Comparison of ENCODE assay signal across 1 cellular context in genomic region chr12:96444403-96444802, GRCh38.
TF ChIP-seq lines count a peak whose summit lies in the region.

No MANE protein-coding gene starts in this region.

TF ChIP-seq in HepG2, 621 proteins besides CTCF, POLR2A, EP300 and RAD21:
- no peak for TF ChIP-seq ZNF329 (CRISPR knock-in tag; IDR thresholded peaks at IDR 0.05; ENCODE audit: low read depth)
- TF ChIP-seq, protein P1, sequence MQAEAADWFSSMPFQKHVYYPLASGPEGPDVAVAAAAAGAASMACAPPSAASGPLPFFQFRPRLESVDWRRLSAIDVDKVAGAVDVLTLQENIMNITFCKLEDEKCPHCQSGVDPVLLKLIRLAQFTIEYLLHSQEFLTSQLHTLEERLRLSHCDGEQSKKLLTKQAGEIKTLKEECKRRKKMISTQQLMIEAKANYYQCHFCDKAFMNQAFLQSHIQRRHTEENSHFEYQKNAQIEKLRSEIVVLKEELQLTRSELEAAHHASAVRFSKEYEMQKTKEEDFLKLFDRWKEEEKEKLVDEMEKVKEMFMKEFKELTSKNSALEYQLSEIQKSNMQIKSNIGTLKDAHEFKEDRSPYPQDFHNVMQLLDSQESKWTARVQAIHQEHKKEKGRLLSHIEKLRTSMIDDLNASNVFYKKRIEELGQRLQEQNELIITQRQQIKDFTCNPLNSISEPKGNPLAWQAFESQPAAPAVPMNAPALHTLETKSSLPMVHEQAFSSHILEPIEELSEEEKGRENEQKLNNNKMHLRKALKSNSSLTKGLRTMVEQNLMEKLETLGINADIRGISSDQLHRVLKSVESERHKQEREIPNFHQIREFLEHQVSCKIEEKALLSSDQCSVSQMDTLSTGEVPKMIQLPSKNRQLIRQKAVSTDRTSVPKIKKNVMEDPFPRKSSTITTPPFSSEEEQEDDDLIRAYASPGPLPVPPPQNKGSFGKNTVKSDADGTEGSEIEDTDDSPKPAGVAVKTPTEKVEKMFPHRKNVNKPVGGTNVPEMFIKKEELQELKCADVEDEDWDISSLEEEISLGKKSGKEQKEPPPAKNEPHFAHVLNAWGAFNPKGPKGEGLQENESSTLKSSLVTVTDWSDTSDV (CRISPR knock-in tag; IDR thresholded peaks at IDR 0.05): no peak
- peak; percentile 47; the same call in 1 of the 2 replicates for TF ChIP-seq CEBPB (IDR thresholded peaks at IDR 0.05; ENCODE audit: borderline replicate concordance, low read depth, low read length)
TF ChIP-seq in HepG2: peak in this region for 1.
